8 cellular contexts compared by ENCODE assay signal in genomic region chr19:19775891-19776205, GRCh38. TPM values are rescaled to one million over a fixed set of nuclear protein-coding genes. Genes with fewer than 3 reads are reported as not detected.
DNase-seq lines count a peak whose midpoint lies in the region; ATAC-seq and TF ChIP-seq lines count a peak whose summit lies in the region.

No MANE protein-coding gene starts in this region.

- H3K36me3 Mint-ChIP-seq in activated naive CD8-positive, alpha-beta T cell treated with anti-CD3 and anti-CD28 coated beads for 36 hours: peaks cover 45% of the 10 kb centered on the region

- peak overlapping the region; percentile 92 for H3K27ac Mint-ChIP-seq in activated naive CD8-positive, alpha-beta T cell treated with anti-CD3 and anti-CD28 coated beads for 36 hours

- no peaks in the 10 kb centered on the region for H3K27me3 Mint-ChIP-seq in activated naive CD8-positive, alpha-beta T cell treated with anti-CD3 and anti-CD28 coated beads for 36 hours

- intact Hi-C loops in left colon (cut with DNase I, micrococcal nuclease): no loop called here

- ATAC-seq in HG03196 (IDR thresholded peaks at IDR 0.05; ENCODE audit: unreplicated experiment) (peak; percentile 1), left colon (peak; percentile 21), thoracic aorta (ENCODE audit: insufficient number of reproducible peaks, low FRiP score, low read depth) (no peak)

- peaks cover 4 to 18% of the 10 kb centered on the region in 2 donors for H3K4me1 ChIP-seq in thoracic aorta (ENCODE audit: control insufficient read depth in 1 of 2, low read depth in 2 of 2)

- H3K9me3 ChIP-seq in thoracic aorta: no peaks in the 10 kb centered on the region

- TF ChIP-seq CTCF in thoracic aorta (IDR thresholded peaks at IDR 0.05): no peak

- H3K27ac ChIP-seq in thoracic aorta: no peak overlapping the region

- peaks cover 25% of the 10 kb centered on the region for H3K9me3 Mint-ChIP-seq in activated naive CD8-positive, alpha-beta T cell treated with anti-CD3 and anti-CD28 coated beads for 36 hours

- H3K4me3 Mint-ChIP-seq in activated naive CD8-positive, alpha-beta T cell treated with anti-CD3 and anti-CD28 coated beads for 36 hours: peak overlapping the region; percentile 95

- H3K27me3 ChIP-seq in thoracic aorta (replicated peaks; ENCODE audit: insufficient read depth): no peaks in the 10 kb centered on the region

- peak overlapping the region; percentile 82 for H3K4me3 ChIP-seq in thoracic aorta

- peak; percentile 51 for DNase-seq in NCI-H2029 (lab: John Stamatoyannopoulos, UW)
- DNase-seq in NCI-H2029 treated with DMSO at 0.1 percent for 48 hours (lab: John Stamatoyannopoulos, UW): no peak
- DNase-seq in activated naive CD8-positive, alpha-beta T cell treated with anti-CD3 and anti-CD28 coated beads for 36 hours: no peak
- no peak for DNase-seq in left colon
- no peak for DNase-seq in thoracic aorta (ENCODE audit: low spot score)
- no peak for DNase-seq in NK-92 treated with Interleukin-12 subunit alpha and Interleukin-12 subunit beta, amount 100 ng/mL, for 24 hours (lab: John Stamatoyannopoulos, UW)
- DNase-seq in NCI-H524 (lab: John Stamatoyannopoulos, UW): no peak

- H3K36me3 ChIP-seq in thoracic aorta: no peaks in the 10 kb centered on the region

- peaks cover 42% of the 10 kb centered on the region for H3K4me1 Mint-ChIP-seq in activated naive CD8-positive, alpha-beta T cell treated with anti-CD3 and anti-CD28 coated beads for 36 hours

RNA-seq across cellular contexts. Expression of gene ZNF14, which starts 42.9 kb away (rescaled TPM):
- 1 to 10 TPM; 7.8 to 7.9 TPM for total RNA-seq in activated naive CD8-positive, alpha-beta T cell treated with anti-CD3 and anti-CD28 coated beads for 36 hours
- total RNA-seq in left colon (1 to 10 TPM; 2.8 to 3.7 TPM), thoracic aorta (10 to 100 TPM in 1 of 2 donors, 1 to 10 TPM in 1; 6.9 to 11.6 TPM)

RNA-seq across cellular contexts. Expression of gene ZNF506, which starts 45.7 kb away (rescaled TPM):
- 10 to 100 TPM; 28.4 to 31.5 TPM for total RNA-seq in activated naive CD8-positive, alpha-beta T cell treated with anti-CD3 and anti-CD28 coated beads for 36 hours
- total RNA-seq in left colon (10 to 100 TPM; 18.9 to 24.3 TPM), thoracic aorta (10 to 100 TPM; 55.5 to 66.7 TPM)
